20 cellular contexts compared by ENCODE assay signal in the genomic region with DNA sequence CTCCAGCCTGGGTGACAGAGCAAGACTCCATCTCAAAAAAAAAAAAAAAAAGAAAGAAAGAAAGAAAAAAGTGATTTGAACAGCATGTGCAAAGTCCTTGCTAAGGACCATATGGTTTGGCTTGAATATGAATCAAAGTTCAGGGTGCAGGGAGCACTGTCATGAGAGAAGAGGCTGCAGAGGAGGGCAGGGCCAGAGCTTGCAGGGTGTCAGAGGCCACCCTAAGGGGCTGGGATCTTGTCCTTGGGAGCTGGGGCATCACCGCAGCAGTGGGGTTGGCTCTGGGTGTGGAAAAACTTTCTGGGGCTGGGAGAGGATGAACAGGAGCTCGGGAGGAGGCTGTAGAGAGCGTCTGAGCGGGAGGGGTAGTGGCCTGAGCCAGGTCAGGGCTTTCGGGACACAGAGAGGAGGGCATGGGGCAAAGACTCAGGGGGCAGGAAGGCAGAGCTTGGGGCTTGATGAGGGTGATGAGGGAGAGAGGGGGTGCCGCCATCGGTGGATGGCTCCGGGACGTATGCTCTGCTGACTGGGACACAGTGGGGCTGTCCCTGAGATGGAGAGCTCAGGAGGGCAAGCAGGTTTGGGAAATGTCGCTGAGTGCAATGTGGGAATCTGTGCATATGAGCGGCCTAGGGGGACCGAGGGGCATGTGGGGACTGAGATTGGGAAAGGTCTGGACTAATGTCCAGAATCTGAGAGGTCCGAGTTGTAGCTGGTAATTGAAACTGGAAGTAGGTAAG. TPM values are rescaled to one million over a fixed set of nuclear protein-coding genes. Genes with fewer than 3 reads are reported as not detected.
"Had no signal": no experiment of that assay in that cellular context is flagged by ENCODE, and none has a peak within 500 bp of the region (broad histone marks: within the 10 kb centered on the region; RNA-seq: fewer than 3 reads in every experiment).

No MANE protein-coding gene starts in this region.

- H3K4me3 ChIP-seq: heart right ventricle, lung, tibial artery, vagina had no signal

- H3K36me3 ChIP-seq: vagina had no signal

- H3K36me3 Mint-ChIP-seq: activated naive CD8-positive, alpha-beta T cell treated with anti-CD3 and anti-CD28 coated beads for 36 hours had no signal

- H3K9me3 ChIP-seq: heart right ventricle, tibial artery, vagina had no signal

- ATAC-seq: activated CD4-positive, CD25-positive, alpha-beta regulatory T cell treated with anti-CD3 and anti-CD28 coated beads, Interleukin-2, amount 50 U/mL, for 24 hours; foreskin keratinocyte; heart right ventricle; left cardiac atrium had no signal

- H3K27me3 ChIP-seq: brain microvascular endothelial cell, foreskin keratinocyte, tibial artery, vagina had no signal

- H3K4me1 ChIP-seq: foreskin keratinocyte had no signal

- H3K9me3 Mint-ChIP-seq: activated naive CD8-positive, alpha-beta T cell treated with anti-CD3 and anti-CD28 coated beads for 36 hours; activated T-helper 1 cell treated with anti-CD3 and anti-CD28 coated beads, Interleukin-12 subunit alpha, Interleukin-12 subunit beta, Interleukin-2, Interleukin-4 antibody, amounts not matched to agents 30 ng/mL and 10 ng/mL and 1 ng/mL, durations not matched to agents 14 hours and 24 hours and 36 hours; mesothelial cell of epicardium; T-helper 2 cell treated with Interferon-gamma antibody and Interleukin-4, amounts not matched to agents 5 μg/mL and 100 μg/mL, for 36 hours had no signal

- H3K27ac Mint-ChIP-seq: activated naive CD8-positive, alpha-beta T cell treated with anti-CD3 and anti-CD28 coated beads for 36 hours; activated T-helper 1 cell treated with anti-CD3 and anti-CD28 coated beads, Interleukin-12 subunit alpha, Interleukin-12 subunit beta, Interleukin-2, Interleukin-4 antibody, amounts not matched to agents 30 ng/mL and 10 ng/mL and 1 ng/mL, durations not matched to agents 14 hours and 24 hours and 36 hours; mesothelial cell of epicardium; T-helper 2 cell treated with Interferon-gamma antibody and Interleukin-4, amounts not matched to agents 5 μg/mL and 100 μg/mL, for 36 hours had no signal

- H3K27ac ChIP-seq: brain microvascular endothelial cell, foreskin keratinocyte, tibial artery, vagina had no signal

- H3K4me3 Mint-ChIP-seq: activated naive CD8-positive, alpha-beta T cell treated with anti-CD3 and anti-CD28 coated beads for 36 hours; activated T-helper 1 cell treated with anti-CD3 and anti-CD28 coated beads, Interleukin-12 subunit alpha, Interleukin-12 subunit beta, Interleukin-2, Interleukin-4 antibody, amounts not matched to agents 30 ng/mL and 10 ng/mL and 1 ng/mL, durations not matched to agents 14 hours and 24 hours and 36 hours; mesothelial cell of epicardium; T-helper 2 cell treated with Interferon-gamma antibody and Interleukin-4, amounts not matched to agents 5 μg/mL and 100 μg/mL, for 36 hours had no signal

- DNase-seq: activated CD4-positive, alpha-beta T cell treated with anti-CD3 and anti-CD28 coated beads, Interleukin-2, amount 50 U/mL, for 1 hour; activated CD8-positive, alpha-beta memory T cell treated with anti-CD3 and anti-CD28 coated beads for 24 hours; activated naive CD8-positive, alpha-beta T cell treated with anti-CD3 and anti-CD28 coated beads for 36 hours; amygdala; brain microvascular endothelial cell; cortex of kidney; effector CD8-positive, alpha-beta T cell; foreskin keratinocyte; heart right ventricle; left cardiac atrium; stimulated activated CD4-positive, alpha-beta T cell treated with anti-CD3 and anti-CD28 coated beads, Interleukin-4, amount 100 ng/mL, for 1 hour; stimulated activated naive CD4-positive, alpha-beta T cell; tibial artery had no signal

RNA-seq across cellular contexts. Expression of a gene that starts 3.0 kb away (rescaled TPM):
- total RNA-seq: activated naive CD8-positive, alpha-beta T cell treated with anti-CD3 and anti-CD28 coated beads for 36 hours had no signal

RNA-seq across cellular contexts. Expression of a gene that starts 5.4 kb away (rescaled TPM):
- total RNA-seq: activated naive CD8-positive, alpha-beta T cell treated with anti-CD3 and anti-CD28 coated beads for 36 hours; activated T-helper 1 cell treated with anti-CD3 and anti-CD28 coated beads, Interleukin-12 subunit alpha, Interleukin-12 subunit beta, Interleukin-2, Interleukin-4 antibody, amounts not matched to agents 30 ng/mL and 10 ng/mL and 1 ng/mL, durations not matched to agents 14 hours and 24 hours and 36 hours; foreskin keratinocyte; renal cortical epithelial cell had no signal
- polyA plus RNA-seq: foreskin keratinocyte had no signal

RNA-seq across cellular contexts. Expression of a gene that starts 41.7 kb away (rescaled TPM):
- total RNA-seq: vagina had no signal
